Comparison of ENCODE assay signal across 8 cellular contexts in the genomic region with DNA sequence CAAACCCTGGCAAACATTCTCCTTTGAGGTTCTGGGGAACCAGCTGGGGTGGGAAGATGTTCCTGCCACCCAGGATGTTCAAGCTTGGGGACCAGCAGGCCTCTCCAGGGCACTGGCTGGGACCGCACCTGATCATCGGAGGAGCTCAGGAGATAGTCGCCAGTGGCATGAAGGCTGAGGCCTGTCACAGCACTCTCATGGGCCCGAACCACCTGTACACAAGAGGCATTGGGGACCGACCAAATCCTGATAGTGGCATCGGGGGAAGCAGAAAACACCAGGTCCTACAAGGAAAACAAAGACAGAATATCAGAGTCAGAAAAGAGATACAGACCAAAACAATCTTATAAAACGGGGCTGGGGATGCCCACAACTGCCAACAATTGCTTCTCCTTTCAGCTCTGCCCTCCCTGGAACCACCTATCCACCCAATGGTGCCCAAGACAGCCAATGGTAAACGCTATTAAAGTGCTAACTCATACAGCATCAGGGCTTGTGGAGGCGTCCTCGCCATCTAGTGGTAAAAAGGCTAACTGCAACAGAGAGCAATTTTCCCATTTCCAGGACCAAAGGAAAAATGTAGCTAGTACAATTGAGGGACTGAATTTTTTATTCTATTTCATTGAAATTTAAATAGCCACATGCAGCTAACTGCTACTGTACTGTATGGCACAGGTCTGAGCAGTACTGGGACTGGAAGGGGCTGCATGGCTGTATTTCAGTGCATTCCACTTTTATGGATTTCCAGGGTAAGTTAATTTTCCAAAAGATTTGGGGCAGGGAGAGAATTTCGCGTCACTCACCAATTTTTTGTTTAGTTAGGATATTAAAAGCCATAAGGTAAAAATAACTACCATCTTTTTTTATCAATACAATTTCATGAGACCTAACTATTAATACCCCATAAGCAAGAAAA. TPM values are rescaled to one million over a fixed set of nuclear protein-coding genes. Genes with fewer than 3 reads are reported as not detected.
DNase-seq lines count a peak whose midpoint lies in the region; ATAC-seq and TF ChIP-seq lines count a peak whose summit lies in the region.

No MANE protein-coding gene starts in this region.

- no peaks in the 10 kb centered on the region for H3K9me3 Mint-ChIP-seq in activated T-cell treated with anti-CD3 and anti-CD28 coated beads, Interleukin-2, amount 50 U/mL, for 4 hours
- no peaks in the 10 kb centered on the region for H3K9me3 Mint-ChIP-seq in memory B cell

- H3K4me3 Mint-ChIP-seq in activated T-cell treated with anti-CD3 and anti-CD28 coated beads, Interleukin-2, amount 50 U/mL, for 4 hours, result no peak overlapping the region
- no peak overlapping the region for H3K4me3 Mint-ChIP-seq in memory B cell

- H3K9me3 ChIP-seq in RWPE2 (ENCODE audit: severe bottlenecking), result no peaks in the 10 kb centered on the region

- ATAC-seq in activated T-cell treated with anti-CD3 and anti-CD28 coated beads, Interleukin-2, amount 50 U/mL, for 4 hours, result peak; percentile 76 to 86
- peak; percentile 75 for ATAC-seq in RWPE2 (ENCODE audit: low read depth)
- ATAC-seq in memory B cell (ENCODE audit: low read depth), result peak; percentile 95
- no peak for ATAC-seq in GM19324 (IDR thresholded peaks at IDR 0.05; ENCODE audit: low FRiP score, unreplicated experiment)
- ATAC-seq in GM21447 (IDR thresholded peaks at IDR 0.05; ENCODE audit: unreplicated experiment), result no peak

- H3K4me3 ChIP-seq in RWPE2 (ENCODE audit: severe bottlenecking), result no peak overlapping the region

- H3K27ac Mint-ChIP-seq in memory B cell, result no peak overlapping the region

- H3K36me3 Mint-ChIP-seq in activated T-cell treated with anti-CD3 and anti-CD28 coated beads, Interleukin-2, amount 50 U/mL, for 4 hours (ENCODE audit: insufficient read depth), result peaks cover 65% of the 10 kb centered on the region
- H3K36me3 Mint-ChIP-seq in memory B cell, result peaks cover 36% of the 10 kb centered on the region

- H3K4me1 ChIP-seq in RWPE2 (ENCODE audit: insufficient read depth, poor library complexity, severe bottlenecking), result no peaks in the 10 kb centered on the region

- TF ChIP-seq CTCF in RWPE2 (IDR thresholded peaks at IDR 0.05; ENCODE audit: poor library complexity, severe bottlenecking), result peak; percentile 92

- H3K27me3 ChIP-seq in RWPE2 (ENCODE audit: insufficient read depth, poor library complexity, severe bottlenecking), result no peaks in the 10 kb centered on the region

- no peaks in the 10 kb centered on the region for H3K27me3 Mint-ChIP-seq in activated T-cell treated with anti-CD3 and anti-CD28 coated beads, Interleukin-2, amount 50 U/mL, for 4 hours (ENCODE audit: low read depth)
- no peaks in the 10 kb centered on the region for H3K27me3 Mint-ChIP-seq in memory B cell

- peaks cover 97% of the 10 kb centered on the region for H3K36me3 ChIP-seq in RWPE2 (ENCODE audit: low read depth)

- no peak overlapping the region for H3K27ac ChIP-seq in RWPE2 (ENCODE audit: poor library complexity, severe bottlenecking)

- DNase-seq in activated T-cell treated with anti-CD3 and anti-CD28 coated beads, Interleukin-2, amount 50 U/mL, for 4 hours, result no peak
- no peak for DNase-seq in activated T-cell treated with anti-CD3 and anti-CD28 coated beads, Interleukin-2, amount 50 U/mL, for 1 hour
- peak; percentile 77 for DNase-seq in HT1080 (ENCODE audit: low read depth)
- DNase-seq in RWPE2 (ENCODE audit: low spot score), result no peak
- DNase-seq in dermis blood vessel endothelial cell, result peak; percentile 89
- peak; percentile 39 to 46 for DNase-seq in memory B cell (ENCODE audit: low spot score in 2 of 2)

- peaks cover 14% of the 10 kb centered on the region for H3K4me1 Mint-ChIP-seq in activated T-cell treated with anti-CD3 and anti-CD28 coated beads, Interleukin-2, amount 50 U/mL, for 4 hours (ENCODE audit: low read depth)
- H3K4me1 Mint-ChIP-seq in memory B cell, result peaks cover 12% of the 10 kb centered on the region

RNA-seq across cellular contexts. Expression of a gene that starts 7.1 kb away (rescaled TPM):
- 100 to 1,000 TPM; 297 to 335 (median 311) TPM for total RNA-seq in activated T-cell treated with anti-CD3 and anti-CD28 coated beads, Interleukin-2, amount 50 U/mL, for 4 hours
- total RNA-seq in HT1080 (2014; rRNA removed; shearing (Covaris generic)), result 212 and 250 TPM in 2 replicates
- 166 and 211 TPM in 2 replicates for polyA plus RNA-seq in HT1080 (2015; cell fraction: cytosol; rRNA removed)
- polyA plus RNA-seq in HT1080 (2015; cell fraction: nucleus; rRNA removed), result 210 and 264 TPM in 2 replicates
- 45.8 and 79.6 TPM in 2 replicates for total RNA-seq in dermis blood vessel endothelial cell

RNA-seq across cellular contexts. Expression of a gene that starts 14.7 kb away (rescaled TPM):
- 100 to 1,000 TPM; 184 to 216 (median 204) TPM for total RNA-seq in activated T-cell treated with anti-CD3 and anti-CD28 coated beads, Interleukin-2, amount 50 U/mL, for 4 hours
- 88.3 and 146 TPM in 2 replicates for total RNA-seq in HT1080 (2014; rRNA removed; shearing (Covaris generic))
- 98.8 and 114 TPM in 2 replicates for polyA plus RNA-seq in HT1080 (2015; cell fraction: cytosol; rRNA removed)
- 78.7 and 80.9 TPM in 2 replicates for polyA plus RNA-seq in HT1080 (2015; cell fraction: nucleus; rRNA removed)
- 63.6 and 114 TPM in 2 replicates for total RNA-seq in dermis blood vessel endothelial cell

RNA-seq across cellular contexts. Expression of a gene that starts 25.0 kb away (rescaled TPM):
- total RNA-seq in activated T-cell treated with anti-CD3 and anti-CD28 coated beads, Interleukin-2, amount 50 U/mL, for 4 hours, result 1 to 10 TPM in 2 of 3 donors, under 1 TPM in 1; 0.84 to 1.4 (median 1.4) TPM
- 63.3 and 69.4 TPM in 2 replicates for total RNA-seq in HT1080 (2014; rRNA removed; shearing (Covaris generic))
- polyA plus RNA-seq in HT1080 (2015; cell fraction: cytosol; rRNA removed), result 53.0 and 64.2 TPM in 2 replicates
- 214 TPM in 2 replicates for polyA plus RNA-seq in HT1080 (2015; cell fraction: nucleus; rRNA removed)
- total RNA-seq in dermis blood vessel endothelial cell, result 99.5 and 112 TPM in 2 replicates

RNA-seq across cellular contexts. Expression of a gene that starts 31.9 kb away (rescaled TPM):
- total RNA-seq in activated T-cell treated with anti-CD3 and anti-CD28 coated beads, Interleukin-2, amount 50 U/mL, for 4 hours, result not detected
- total RNA-seq in HT1080 (2014; rRNA removed; shearing (Covaris generic)), result 1.7 and 1.9 TPM in 2 replicates
- 4.4 and 7.4 TPM in 2 replicates for polyA plus RNA-seq in HT1080 (2015; cell fraction: cytosol; rRNA removed)
- polyA plus RNA-seq in HT1080 (2015; cell fraction: nucleus; rRNA removed), result 8.1 and 13.8 TPM in 2 replicates
- not detected in 2 replicates for total RNA-seq in dermis blood vessel endothelial cell

RNA-seq across cellular contexts. Expression of a gene that starts 43.5 kb away (rescaled TPM):
- under 1 TPM; 0.23 to 0.45 (median 0.35) TPM for total RNA-seq in activated T-cell treated with anti-CD3 and anti-CD28 coated beads, Interleukin-2, amount 50 U/mL, for 4 hours
- total RNA-seq in HT1080 (2014; rRNA removed; shearing (Covaris generic)), result 0.07 TPM in 1 of 2 replicates, not detected in the other
- polyA plus RNA-seq in HT1080 (2015; cell fraction: cytosol; rRNA removed), result 0.03 and 0.10 TPM in 2 replicates
- 0.17 and 0.49 TPM in 2 replicates for polyA plus RNA-seq in HT1080 (2015; cell fraction: nucleus; rRNA removed)
- 0.05 TPM in 1 of 2 replicates, not detected in the other for total RNA-seq in dermis blood vessel endothelial cell

Comparison
In these comparisons a context has a peak if more than half of its experiments do, and no peak if none do; other contexts are left out.
1. ATAC-seq: peak in activated T-cell treated with anti-CD3 and anti-CD28 coated beads, Interleukin-2, amount 50 U/mL, for 4 hours (2 of 2), RWPE2 (single experiment) and memory B cell (single experiment); none in GM19324 (single experiment) and GM21447 (single experiment).
2. DNase-seq: peak in HT1080 (single experiment), dermis blood vessel endothelial cell (single experiment) and memory B cell (2 of 2); none in activated T-cell treated with anti-CD3 and anti-CD28 coated beads, Interleukin-2, amount 50 U/mL, for 4 hours (single experiment), activated T-cell treated with anti-CD3 and anti-CD28 coated beads, Interleukin-2, amount 50 U/mL, for 1 hour (single experiment) and RWPE2 (single experiment).
3. RNA of a gene that starts 25.0 kb away (total RNA-seq): 99.5 to 112 TPM in dermis blood vessel endothelial cell and 63.3 to 69.4 TPM in HT1080; 0.84 to 1.4 TPM in activated T-cell treated with anti-CD3 and anti-CD28 coated beads, Interleukin-2, amount 50 U/mL, for 4 hours; every median in the first group is over 10 times any median in the second.